ENCODE assay signal across 33 cellular contexts in the genomic region with DNA sequence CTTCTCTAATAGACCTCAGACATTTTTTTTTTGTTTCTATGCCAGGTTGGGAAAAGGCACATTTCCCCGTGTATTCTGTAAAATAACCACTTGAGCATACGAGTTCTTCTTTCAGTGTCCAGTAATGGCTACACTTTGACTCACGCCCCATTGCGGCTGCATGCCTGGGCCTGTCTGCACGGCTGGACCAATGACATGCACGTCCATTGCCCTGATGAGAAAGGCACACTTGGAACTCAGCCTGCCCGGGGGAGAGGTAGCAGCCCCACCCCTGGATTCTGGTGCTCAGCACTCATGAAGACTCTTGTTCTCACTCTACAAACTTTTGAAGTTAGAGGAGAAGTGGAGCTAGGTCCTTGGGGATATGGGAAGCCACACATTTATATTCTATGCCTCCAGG. TPM values are rescaled to one million over a fixed set of nuclear protein-coding genes. Genes with fewer than 3 reads are reported as not detected.
DNase-seq lines count a peak whose midpoint lies in the region; ATAC-seq, FAIRE-seq and TF ChIP-seq lines count a peak whose summit lies in the region.
"Had no signal": no experiment of that assay in that cellular context is flagged by ENCODE, and none has a peak within 500 bp of the region (broad histone marks: within the 10 kb centered on the region; RNA-seq: fewer than 3 reads in every experiment).

No MANE protein-coding gene starts in this region.

- H2BK15ac ChIP-seq in IMR-90 (ENCODE audit: low read depth, low read length): no peak overlapping the region

- no peak overlapping the region for H2BK5ac ChIP-seq in IMR-90 (ENCODE audit: low read depth, low read length, poor library complexity, severe bottlenecking)

- H4K20me1 ChIP-seq in IMR-90 (ENCODE audit: insufficient read depth, low read length): no peaks in the 10 kb centered on the region
- H4K20me1 ChIP-seq: BLaER1 had no signal

- H4K91ac ChIP-seq in IMR-90 (ENCODE audit: insufficient read depth, low read depth, low read length): no peak overlapping the region

- H3K23ac ChIP-seq in IMR-90 (ENCODE audit: low read depth, low read length): no peak overlapping the region

- no peak overlapping the region for H2BK20ac ChIP-seq in IMR-90 (ENCODE audit: low read depth, low read length)

- WGBS in IMR-90 (ENCODE audit: extremely low coverage in 2 of 2, insufficient read length in 1 of 2), 2 experiments: 89% methylated on average over 4 of the region's 7 CpGs; no CpG with 5 or more reads in 1 of the 2 experiments

- no peak for TF ChIP-seq RAD21 in IMR-90 (IDR thresholded peaks at IDR 0.05; ENCODE audit: low read length)

- H2AK5ac ChIP-seq in IMR-90 (ENCODE audit: low read depth, low read length): no peak overlapping the region

- dilution Hi-C loops in IMR-90 (cut with HindIII; ENCODE audit: low sequenced_read_pairs, unreplicated experiment): no loop called here

- H3K56ac ChIP-seq in IMR-90 (ENCODE audit: extremely low read depth, insufficient read depth, low read length): no peak overlapping the region

- DNase-seq in DMS79 treated with DMSO at 0.1 percent for 48 hours (lab: John Stamatoyannopoulos, UW): peak; percentile 70
- DNase-seq in IMR-90: no peak
- peak; percentile 93 for DNase-seq in bronchial epithelial cell (ENCODE audit: low read depth)
- DNase-seq in NCI-H2029 (lab: John Stamatoyannopoulos, UW): no peak
- no peak for DNase-seq in H7
- no peak for DNase-seq in posterior cingulate gyrus
- no peak for DNase-seq in NCI-H1436 treated with DMSO at 0.1 percent for 48 hours (lab: John Stamatoyannopoulos, UW)
- DNase-seq: activated CD4-positive, alpha-beta T cell treated with anti-CD3 and anti-CD28 coated beads for 36 hours; activated effector memory CD4-positive, alpha-beta T cell treated with anti-CD3 and anti-CD28 coated beads, Interleukin-2, amount 50 U/mL, for 16 hours; activated naive CD8-positive, alpha-beta T cell treated with anti-CD3 and anti-CD28 coated beads, Interleukin-2, amount 10 ng/mL, durations not matched to agents 7 days and 5 days; activated T-cell treated with anti-CD3 and anti-CD28 coated beads, Interleukin-2, amount 50 U/mL, for 1 hour; central memory CD4-positive, alpha-beta T cell; H9; KBM-7; left ventricle myocardium superior; midbrain; MM.1S; naive thymus-derived CD8-positive, alpha-beta T cell; NCI-H1694 treated with DMSO at 0.1 percent for 48 hours; NCI-H526 treated with DMSO at 0.1 percent for 48 hours; pancreas; small intestine; stimulated activated CD4-positive, alpha-beta T cell treated with anti-CD3 and anti-CD28 coated beads, Interleukin-2, amount 100 ng/mL, for 24 hours; T-helper 17 cell had no signal

- H3K4ac ChIP-seq in IMR-90 (ENCODE audit: low read depth, low read length): no peak overlapping the region

- no peak overlapping the region for H3K9ac ChIP-seq in IMR-90 (ENCODE audit: low read depth, low read length)
- H3K9ac ChIP-seq: BLaER1 had no signal

- H3K9me3 ChIP-seq in IMR-90 (ENCODE audit: control insufficient read depth, insufficient read depth, low read length) (no peaks in the 10 kb centered on the region), neuron (ENCODE audit: low read length) (no peaks in the 10 kb centered on the region)
- H3K9me3 ChIP-seq: ascending aorta, BLaER1, pancreas had no signal

- no peak overlapping the region for H3K4me2 ChIP-seq in IMR-90 (ENCODE audit: low read depth, low read length)
- H3K4me2 ChIP-seq: BLaER1 had no signal

- no TSS peak for BruUV-seq in IMR-90 (replicated peaks; lab: Mats Ljungman, UMichigan)

- H3K4me3 ChIP-seq in IMR-90 (ENCODE audit: insufficient read depth, low read depth, low read length): no peak overlapping the region
- no peak overlapping the region for H3K4me3 ChIP-seq in bronchial epithelial cell (ENCODE audit: low read depth, low read length)
- H3K4me3 ChIP-seq in neuron (ENCODE audit: low read length): no peak overlapping the region
- H3K4me3 ChIP-seq in H7 (ENCODE audit: insufficient read depth, low read depth, low read length): no peak overlapping the region
- H3K4me3 ChIP-seq: ascending aorta, BLaER1, pancreas, SK-N-MC had no signal

- CTCF ChIA-PET in IMR-90 (lab: Yijun Ruan, JAX): interaction anchor here (1.1 kb wide), 1 partner anchor 14 kb away, joined by 3 read pairs; no protein-coding TSS in a partner anchor

- ATAC-seq in IMR-90 (ENCODE audit: low read depth): no peak
- ATAC-seq: activated CD4-positive, alpha-beta T cell treated with anti-CD3 and anti-CD28 coated beads for 36 hours; left ventricle myocardium superior; naive thymus-derived CD8-positive, alpha-beta T cell; pancreas; T-helper 17 cell had no signal

- POLR2A ChIA-PET in IMR-90 (lab: Charles Lee; ENCODE audit: unreplicated experiment): no interaction called here

- H2AFZ ChIP-seq in IMR-90 (replicated peaks; ENCODE audit: low read length, poor library complexity): peak overlapping the region; percentile 55
- H2AFZ ChIP-seq in neuron (ENCODE audit: low read depth, low read length): peak overlapping the region; percentile 46

- TF ChIP-seq POLR2A in IMR-90 (IDR thresholded peaks at IDR 0.05; ENCODE audit: low read depth, low read length): no peak

- H3K9me1 ChIP-seq in IMR-90 (ENCODE audit: insufficient read depth, low read length): no peaks in the 10 kb centered on the region

- H3K27ac ChIP-seq in IMR-90 (ENCODE audit: insufficient read depth, low read length): no peak overlapping the region
- H3K27ac ChIP-seq: ascending aorta, BLaER1, SK-N-MC had no signal

- peak; percentile 90 for FAIRE-seq in bronchial epithelial cell (lab: Jason Lieb, UNC)
- FAIRE-seq: GM18507, pancreas, small intestine had no signal

- peaks cover 3% of the 10 kb centered on the region for H3K27me3 ChIP-seq in IMR-90 (ENCODE audit: control insufficient read depth, insufficient read depth, low read length)
- no peaks in the 10 kb centered on the region for H3K27me3 ChIP-seq in bronchial epithelial cell (ENCODE audit: control insufficient read depth, insufficient read depth, low read length)
- H3K27me3 ChIP-seq in neuron (ENCODE audit: insufficient read depth, low read length): no peaks in the 10 kb centered on the region
- H3K27me3 ChIP-seq in H7 (ENCODE audit: control insufficient read depth, insufficient read depth, low read length): no peaks in the 10 kb centered on the region
- H3K27me3 ChIP-seq: ascending aorta, BLaER1, pancreas had no signal

- H4K8ac ChIP-seq in IMR-90 (ENCODE audit: low read depth in 2 of 2, low read length in 2 of 2): no peak overlapping the region

- no peak overlapping the region for H3K14ac ChIP-seq in IMR-90 (replicated peaks; ENCODE audit: low read depth, low read length)

- no peaks in the 10 kb centered on the region for H3K79me1 ChIP-seq in IMR-90 (ENCODE audit: low read depth in 1 of 2, low read length in 2 of 2)

- TF ChIP-seq CTCF in IMR-90 (conservative IDR thresholded peaks at IDR 0.05; ENCODE audit: low read depth, low read length) (no peak), bronchial epithelial cell (IDR thresholded peaks at IDR 0.05; ENCODE audit: insufficient read depth, low read length, severe bottlenecking) (no peak)

- in situ Hi-C loops in IMR-90 (cut with MboI; ENCODE audit: low sequenced_read_pairs): no loop called here

- H2AK9ac ChIP-seq in IMR-90 (replicated peaks; ENCODE audit: low read depth, low read length, poor library complexity): no peak overlapping the region

- H3K18ac ChIP-seq in IMR-90 (ENCODE audit: low read depth, low read length): no peak overlapping the region

- H3K36me3 ChIP-seq in IMR-90 (ENCODE audit: control insufficient read depth, insufficient read depth, low read length) (no peaks in the 10 kb centered on the region), bronchial epithelial cell (ENCODE audit: control insufficient read depth, insufficient read depth, low read length) (no peaks in the 10 kb centered on the region), neuron (ENCODE audit: insufficient read depth, low read length) (no peaks in the 10 kb centered on the region), H7 (replicated peaks; ENCODE audit: control insufficient read depth, insufficient read depth, low read length) (no peaks in the 10 kb centered on the region)
- H3K36me3 ChIP-seq: ascending aorta, BLaER1, pancreas had no signal

- H4K5ac ChIP-seq in IMR-90 (ENCODE audit: low read depth, low read length): no peak overlapping the region

- H2BK120ac ChIP-seq in IMR-90 (ENCODE audit: low read depth, low read length): no peak overlapping the region

- peaks cover 3% of the 10 kb centered on the region; the same call in 1 of the 2 replicates for H3K4me1 ChIP-seq in IMR-90 (ENCODE audit: control insufficient read depth, insufficient read depth, low read length)
- H3K4me1 ChIP-seq in neuron (ENCODE audit: insufficient read depth, low read length): peaks cover 26% of the 10 kb centered on the region

- intact Hi-C loops in IMR-90 (cut with micrococcal nuclease): no loop called here
- intact Hi-C loops in posterior cingulate gyrus (cut with DNase I): loop anchor here (10.0 kb wide), 1 partner anchor 126 kb away; no protein-coding TSS in a partner anchor

TF ChIP-seq in IMR-90, 13 proteins besides CTCF, POLR2A, EP300 and RAD21 (continues in another document):
- TF ChIP-seq, protein P1, sequence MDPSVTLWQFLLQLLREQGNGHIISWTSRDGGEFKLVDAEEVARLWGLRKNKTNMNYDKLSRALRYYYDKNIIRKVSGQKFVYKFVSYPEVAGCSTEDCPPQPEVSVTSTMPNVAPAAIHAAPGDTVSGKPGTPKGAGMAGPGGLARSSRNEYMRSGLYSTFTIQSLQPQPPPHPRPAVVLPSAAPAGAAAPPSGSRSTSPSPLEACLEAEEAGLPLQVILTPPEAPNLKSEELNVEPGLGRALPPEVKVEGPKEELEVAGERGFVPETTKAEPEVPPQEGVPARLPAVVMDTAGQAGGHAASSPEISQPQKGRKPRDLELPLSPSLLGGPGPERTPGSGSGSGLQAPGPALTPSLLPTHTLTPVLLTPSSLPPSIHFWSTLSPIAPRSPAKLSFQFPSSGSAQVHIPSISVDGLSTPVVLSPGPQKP (IDR thresholded peaks at IDR 0.05; ENCODE audit: borderline replicate concordance, low read depth, low read length): no peak

RNA-seq across cellular contexts. Expression of gene PCARE, which starts 5.8 kb away (rescaled TPM):
- total RNA-seq in IMR-90 (2012; rRNA removed): not detected in 2 replicates
- polyA plus RNA-seq in IMR-90 (2012; rRNA removed): not detected in 2 replicates
- not detected in 2 replicates for polyA plus RNA-seq in IMR-90 (2012; cell fraction: cytosol; rRNA removed)
- not detected in 2 replicates for polyA plus RNA-seq in IMR-90 (2012; cell fraction: nucleus; rRNA removed; ENCODE audit: low replicate concordance)
- not detected in 2 replicates for total RNA-seq in bronchial epithelial cell
- total RNA-seq in H7 (2014; rRNA removed; shearing (Covaris generic)): not detected in 2 replicates
- total RNA-seq: activated CD4-positive, alpha-beta T cell treated with anti-CD3 and anti-CD28 coated beads for 36 hours; activated naive CD8-positive, alpha-beta T cell treated with anti-CD3 and anti-CD28 coated beads, Interleukin-2, amount 10 ng/mL, durations not matched to agents 7 days and 5 days; ascending aorta; fibroblast of lung; glomerular endothelial cell; H9; HT1080; naive thymus-derived CD8-positive, alpha-beta T cell; T-helper 17 cell had no signal
- polyA plus RNA-seq: AG04450; fibroblast of lung; naive thymus-derived CD8-positive, alpha-beta T cell; small intestine had no signal

RNA-seq across cellular contexts. Expression of gene CLIP4, which starts 46.7 kb away (rescaled TPM):
- 64.2 and 66.3 TPM in 2 replicates for total RNA-seq in IMR-90 (2012; rRNA removed)
- 26.8 and 29.7 TPM in 2 replicates for polyA plus RNA-seq in IMR-90 (2012; rRNA removed)
- polyA plus RNA-seq in IMR-90 (2012; cell fraction: cytosol; rRNA removed): 5.5 and 8.4 TPM in 2 replicates
- 10.3 and 72.2 TPM in 2 replicates for polyA plus RNA-seq in IMR-90 (2012; cell fraction: nucleus; rRNA removed; ENCODE audit: low replicate concordance)
- total RNA-seq in bronchial epithelial cell: 102 and 144 TPM in 2 replicates
- 0.30 and 2.0 TPM in 2 replicates for total RNA-seq in H7 (2014; rRNA removed; shearing (Covaris generic))

Comparison
In these comparisons a context has a peak if more than half of its experiments do, and no peak if none do; other contexts are left out.
1. DNase-seq: peak in DMS79 treated with DMSO at 0.1 percent for 48 hours (single experiment) and bronchial epithelial cell (single experiment); none in IMR-90 (single experiment), NCI-H2029 (single experiment), H7 (single experiment), posterior cingulate gyrus (0 of 10) and NCI-H1436 treated with DMSO at 0.1 percent for 48 hours (single experiment).
2. RNA of gene CLIP4, which starts 46.7 kb away (total RNA-seq): 102 to 144 TPM in bronchial epithelial cell and 64.2 to 66.3 TPM in IMR-90; 0.30 to 2.0 TPM in H7; every median in the first group is over 10 times any median in the second.